1 cellular context compared by ENCODE assay signal in genomic region chr1:155172732-155173477, GRCh38.
TF ChIP-seq lines count a peak whose summit lies in the region.

Gene KRTCAP2, minus strand, starts transcription at chr1:155173304. Its CDS starts 80 bp downstream, at chr1:155173224.

TF ChIP-seq in K562, 482 proteins besides CTCF, POLR2A, EP300 and RAD21 (continued from another document):
- TF ChIP-seq THRA (IDR thresholded peaks at IDR 0.05) (no peak), CBX5 (IDR thresholded peaks at IDR 0.05; ENCODE audit: borderline replicate concordance, low read depth) (no peak), ZMIZ1 (IDR thresholded peaks at IDR 0.05; ENCODE audit: low read depth in 2 of 2, low read length in 2 of 2) (no peak; a peak in 1 of 4 replicates), HDAC6 (IDR thresholded peaks at IDR 0.05; ENCODE audit: low read depth, low read length) (no peak), PHF8 (IDR thresholded peaks at IDR 0.05; ENCODE audit: borderline replicate concordance, low read length) (peak; percentile 93; the same call in 1 of the 2 replicates), JUN (IDR thresholded peaks at IDR 0.05; ENCODE audit: borderline replicate concordance, low read depth, low read length) (peak; percentile 45; the same call in 1 of the 2 replicates), JUN (CRISPR knock-in tag; IDR thresholded peaks at IDR 0.05; ENCODE audit: borderline replicate concordance) (no peak), ATF1 (CRISPR knock-in tag; IDR thresholded peaks at IDR 0.05) (no peak), ATF1 (tag; IDR thresholded peaks at IDR 0.05) (peak; percentile 50), ZNF239 (CRISPR knock-in tag; IDR thresholded peaks at IDR 0.05) (peak; percentile 24; the same call in 1 of the 2 replicates), FOXM1 (IDR thresholded peaks at IDR 0.05; ENCODE audit: low read depth) (no peak; the same call in 1 of the 2 replicates), FOXM1 (CRISPR knock-in tag; IDR thresholded peaks at IDR 0.05; ENCODE audit: low read depth) (peak; percentile 24; the same call in 1 of the 2 replicates), TBP (optimal IDR thresholded peaks at IDR 0.05; ENCODE audit: low read depth, low read length) (peak; percentile 78), ATF7 (IDR thresholded peaks at IDR 0.05) (peak; percentile 75), KLF16 (IDR thresholded peaks at IDR 0.05) (peak; percentile 41; the same call in 1 of the 2 replicates), POLR2B (IDR thresholded peaks at IDR 0.05; ENCODE audit: low read depth, partially characterized antibody) (peak; percentile 94), ELF2 (CRISPR knock-in tag; IDR thresholded peaks at IDR 0.05) (peak; percentile 70; the same call in 1 of the 2 replicates), ZNF263 (CRISPR knock-in tag; IDR thresholded peaks at IDR 0.05; ENCODE audit: borderline replicate concordance) (0 out of 2 replicates have a peak, but pooled peaks have one; percentile 11), ZBTB11 (CRISPR knock-in tag; IDR thresholded peaks at IDR 0.05) (peak in 1 of 3 experiments; percentile 35; a peak in 1 of 6 replicates), UBTF (IDR thresholded peaks at IDR 0.05; ENCODE audit: borderline replicate concordance in 1 of 2, low read depth in 2 of 2, low read length in 2 of 2) (no peak), ZNF354B (CRISPR knock-in tag; IDR thresholded peaks at IDR 0.05) (no peak), MYBL2 (IDR thresholded peaks at IDR 0.05; ENCODE audit: low read depth) (no peak), MYBL2 (CRISPR knock-in tag; IDR thresholded peaks at IDR 0.05; ENCODE audit: borderline replicate concordance) (no peak)
